In genomic region chr19:46355234-46355990, GRCh38 we compare ENCODE assay signal across 16 cellular contexts. TPM values are rescaled to one million over a fixed set of nuclear protein-coding genes. Genes with fewer than 3 reads are reported as not detected.
DNase-seq lines count a peak whose midpoint lies in the region; ATAC-seq and TF ChIP-seq lines count a peak whose summit lies in the region.
"Had no signal": no experiment of that assay in that cellular context is flagged by ENCODE, and none has a peak within 500 bp of the region (broad histone marks: within the 10 kb centered on the region; RNA-seq: fewer than 3 reads in every experiment).

No MANE protein-coding gene starts in this region.

- H3K27me3 ChIP-seq in MM.1S (replicated peaks; ENCODE audit: insufficient read depth, low read length), result no peaks in the 10 kb centered on the region

- peaks cover 45% of the 10 kb centered on the region for H3K4me1 Mint-ChIP-seq in activated T-cell treated with anti-CD3 and anti-CD28 coated beads, Interleukin-2, amount 50 U/mL, for 4 hours (ENCODE audit: low read depth)
- peaks cover 47% of the 10 kb centered on the region for H3K4me1 Mint-ChIP-seq in activated CD4-positive, alpha-beta memory T cell treated with anti-CD3 and anti-CD28 coated beads, Interleukin-2, amount 10 ng/mL, durations not matched to agents 7 days and 5 days
- H3K4me1 Mint-ChIP-seq in immature natural killer cell, result peaks cover 33 to 92% of the 10 kb centered on the region in 2 donors
- peaks cover 56% of the 10 kb centered on the region for H3K4me1 Mint-ChIP-seq in stimulated activated memory B cell treated with anti-CD40 and anti-IgM and Interleukin-4, amounts not matched to agents 10 μg/mL and 1 μg/mL and 100 μg/mL, for 72 hours

- no peak overlapping the region for H3K4me3 Mint-ChIP-seq in activated T-cell treated with anti-CD3 and anti-CD28 coated beads, Interleukin-2, amount 50 U/mL, for 4 hours
- H3K4me3 Mint-ChIP-seq in activated CD4-positive, alpha-beta memory T cell treated with anti-CD3 and anti-CD28 coated beads, Interleukin-2, amount 10 ng/mL, durations not matched to agents 7 days and 5 days, result no peak overlapping the region
- peak overlapping the region in 3 of 5 donors; percentile 14 to 52 (median 46) for H3K4me3 Mint-ChIP-seq in immature natural killer cell
- peak overlapping the region; percentile 8 for H3K4me3 Mint-ChIP-seq in stimulated activated memory B cell treated with anti-CD40 and anti-IgM and Interleukin-4, amounts not matched to agents 10 μg/mL and 1 μg/mL and 100 μg/mL, for 72 hours
- H3K4me3 Mint-ChIP-seq: dendritic cell treated with granulocyte-macrophage colony-stimulating factor and Interleukin-4, amounts not matched to agents 40 ng/mL and 50 ng/mL, for 4 days; naive B cell had no signal

- H3K9ac ChIP-seq in MM.1S (ENCODE audit: low read length), result no peak overlapping the region
- H3K9ac ChIP-seq: SK-N-SH had no signal

- peaks cover 5% of the 10 kb centered on the region for H3K36me3 ChIP-seq in MM.1S (replicated peaks; ENCODE audit: insufficient read depth, low read length)

- peaks cover 94% of the 10 kb centered on the region for H3K79me2 ChIP-seq in MM.1S (ENCODE audit: low read length)

- H3K4me2 ChIP-seq in MM.1S (ENCODE audit: low read depth, low read length), result no peak overlapping the region
- H3K4me2 ChIP-seq: SK-N-SH had no signal

- H2AFZ ChIP-seq in MM.1S (ENCODE audit: low read length), result no peak overlapping the region

- peak overlapping the region; percentile 54 for H3K27ac Mint-ChIP-seq in activated CD4-positive, alpha-beta memory T cell treated with anti-CD3 and anti-CD28 coated beads, Interleukin-2, amount 10 ng/mL, durations not matched to agents 7 days and 5 days
- H3K27ac Mint-ChIP-seq in immature natural killer cell, result peak overlapping the region in 5 of 6 donors; percentile 28 to 90 (median 87)
- H3K27ac Mint-ChIP-seq in stimulated activated memory B cell treated with anti-CD40 and anti-IgM and Interleukin-4, amounts not matched to agents 10 μg/mL and 1 μg/mL and 100 μg/mL, for 72 hours, result peak overlapping the region; percentile 72
- H3K27ac Mint-ChIP-seq: dendritic cell treated with granulocyte-macrophage colony-stimulating factor and Interleukin-4, amounts not matched to agents 40 ng/mL and 50 ng/mL, for 4 days had no signal

- no peak overlapping the region for H3K4me3 ChIP-seq in MM.1S (ENCODE audit: low read length)
- H3K4me3 ChIP-seq: skin epidermis had no signal

- peaks cover 23% of the 10 kb centered on the region for H3K36me3 Mint-ChIP-seq in activated T-cell treated with anti-CD3 and anti-CD28 coated beads, Interleukin-2, amount 50 U/mL, for 4 hours (ENCODE audit: insufficient read depth)
- H3K36me3 Mint-ChIP-seq in activated CD4-positive, alpha-beta memory T cell treated with anti-CD3 and anti-CD28 coated beads, Interleukin-2, amount 10 ng/mL, durations not matched to agents 7 days and 5 days (ENCODE audit: low read depth), result peaks cover 56% of the 10 kb centered on the region
- H3K36me3 Mint-ChIP-seq in immature natural killer cell, result peaks cover 0 to 29% (median 8%) of the 10 kb centered on the region in 3 donors
- H3K36me3 Mint-ChIP-seq in stimulated activated memory B cell treated with anti-CD40 and anti-IgM and Interleukin-4, amounts not matched to agents 10 μg/mL and 1 μg/mL and 100 μg/mL, for 72 hours, result peaks cover 40% of the 10 kb centered on the region
- H3K36me3 Mint-ChIP-seq: naive B cell had no signal

- H3K9me3 ChIP-seq in MM.1S (replicated peaks; ENCODE audit: insufficient read depth, low read length), result no peaks in the 10 kb centered on the region
- H3K9me3 ChIP-seq: SK-N-SH had no signal

- H3K9me3 Mint-ChIP-seq in activated T-cell treated with anti-CD3 and anti-CD28 coated beads, Interleukin-2, amount 50 U/mL, for 4 hours, result no peaks in the 10 kb centered on the region
- no peaks in the 10 kb centered on the region for H3K9me3 Mint-ChIP-seq in activated CD4-positive, alpha-beta memory T cell treated with anti-CD3 and anti-CD28 coated beads, Interleukin-2, amount 10 ng/mL, durations not matched to agents 7 days and 5 days
- no peaks in the 10 kb centered on the region for H3K9me3 Mint-ChIP-seq in immature natural killer cell
- no peaks in the 10 kb centered on the region for H3K9me3 Mint-ChIP-seq in stimulated activated memory B cell treated with anti-CD40 and anti-IgM and Interleukin-4, amounts not matched to agents 10 μg/mL and 1 μg/mL and 100 μg/mL, for 72 hours
- H3K9me3 Mint-ChIP-seq: dendritic cell treated with granulocyte-macrophage colony-stimulating factor and Interleukin-4, amounts not matched to agents 40 ng/mL and 50 ng/mL, for 4 days; naive B cell had no signal

- no peaks in the 10 kb centered on the region for H3K9me2 ChIP-seq in MM.1S (replicated peaks; ENCODE audit: insufficient read depth, low read length)
- H3K9me2 ChIP-seq: SK-N-SH had no signal

- ATAC-seq in activated T-cell treated with anti-CD3 and anti-CD28 coated beads, Interleukin-2, amount 50 U/mL, for 4 hours, result peak in 1 of 2 donors; percentile 10
- ATAC-seq in stimulated activated memory B cell treated with anti-CD40 and anti-IgM and Interleukin-4, amounts not matched to agents 10 μg/mL and 1 μg/mL and 100 μg/mL, for 72 hours, result peak; percentile 68
- ATAC-seq in GM18502 (IDR thresholded peaks at IDR 0.05; ENCODE audit: poor library complexity, unreplicated experiment), result no peak

- POLR2A ChIA-PET in activated CD4-positive, alpha-beta memory T cell treated with anti-CD3 and anti-CD28 coated beads, Interleukin-2, amount 10 ng/mL, durations not matched to agents 7 days and 5 days (lab: Charles Lee), result interaction anchor here (0.7 kb wide), 1 partner anchor 167 kb away, joined by 3 read pairs; no protein-coding TSS in a partner anchor

- no peaks in the 10 kb centered on the region; the same call in 1 of the 2 replicates for H3F3A ChIP-seq in MM.1S (ENCODE audit: insufficient read depth, low read length)

- H3K27me3 Mint-ChIP-seq in activated T-cell treated with anti-CD3 and anti-CD28 coated beads, Interleukin-2, amount 50 U/mL, for 4 hours (ENCODE audit: low read depth), result no peaks in the 10 kb centered on the region
- H3K27me3 Mint-ChIP-seq in activated CD4-positive, alpha-beta memory T cell treated with anti-CD3 and anti-CD28 coated beads, Interleukin-2, amount 10 ng/mL, durations not matched to agents 7 days and 5 days, result no peaks in the 10 kb centered on the region
- peaks cover 0 to 1% (median 0%) of the 10 kb centered on the region in 3 donors for H3K27me3 Mint-ChIP-seq in immature natural killer cell (ENCODE audit: low read depth in 3 of 3)
- no peaks in the 10 kb centered on the region for H3K27me3 Mint-ChIP-seq in stimulated activated memory B cell treated with anti-CD40 and anti-IgM and Interleukin-4, amounts not matched to agents 10 μg/mL and 1 μg/mL and 100 μg/mL, for 72 hours
- H3K27me3 Mint-ChIP-seq: dendritic cell treated with granulocyte-macrophage colony-stimulating factor and Interleukin-4, amounts not matched to agents 40 ng/mL and 50 ng/mL, for 4 days; naive B cell had no signal

- H4K20me1 ChIP-seq in MM.1S (ENCODE audit: insufficient read depth, low read length), result peaks cover 18% of the 10 kb centered on the region; the same call in 1 of the 2 replicates

- TF ChIP-seq CTCF in MM.1S (IDR thresholded peaks at IDR 0.05; ENCODE audit: low read length), result no peak

- in situ Hi-C loops in ACHN (cut with HindIII; ENCODE audit: low pct_ligation_motif_present, low pct_unique_long_range_greater_than_20kb, low sequenced_read_pairs), result no loop called here

- DNase-seq in activated T-cell treated with anti-CD3 and anti-CD28 coated beads, Interleukin-2, amount 50 U/mL, for 4 hours, result peak; percentile 15
- no peak for DNase-seq in activated T-cell treated with anti-CD3 and anti-CD28 coated beads, Interleukin-2, amount 50 U/mL, for 1 hour
- DNase-seq in activated CD4-positive, alpha-beta memory T cell treated with anti-CD3 and anti-CD28 coated beads, Interleukin-2, amount 10 ng/mL, durations not matched to agents 7 days and 5 days, result peak; percentile 27
- DNase-seq in immature natural killer cell (peak in 1 of 3 donors; percentile 15), MM.1S (no peak), ACHN (no peak)
- DNase-seq: amniotic stem cell; naive B cell; NCI-H2081; NK-92 treated with Interleukin-12 subunit alpha and Interleukin-12 subunit beta, amount 100 ng/mL, for 24 hours; SK-N-SH had no signal

- H3K27ac ChIP-seq in MM.1S (ENCODE audit: low read length), result no peak overlapping the region

- CTCF ChIA-PET in activated CD4-positive, alpha-beta memory T cell treated with anti-CD3 and anti-CD28 coated beads, Interleukin-2, amount 10 ng/mL, durations not matched to agents 7 days and 5 days (lab: Charles Lee), result no interaction called here

- H3K4me1 ChIP-seq in MM.1S (ENCODE audit: low read length), result peaks cover 8% of the 10 kb centered on the region; the same call in 1 of the 2 replicates

RNA-seq across cellular contexts. Expression of gene PPP5C, which starts 8.5 kb away (rescaled TPM):
- total RNA-seq in activated T-cell treated with anti-CD3 and anti-CD28 coated beads, Interleukin-2, amount 50 U/mL, for 4 hours, result 100 to 1,000 TPM; 149 to 154 (median 154) TPM
- total RNA-seq in activated CD4-positive, alpha-beta memory T cell treated with anti-CD3 and anti-CD28 coated beads, Interleukin-2, amount 10 ng/mL, durations not matched to agents 7 days and 5 days, result 10 to 100 TPM; 84.6 to 85.1 TPM
- 10 to 100 TPM; 25.0 to 80.9 (median 63.8) TPM for polyA plus RNA-seq in immature natural killer cell

RNA-seq across cellular contexts. Expression of gene CCDC8, which starts 58.0 kb away (rescaled TPM):
- total RNA-seq in activated T-cell treated with anti-CD3 and anti-CD28 coated beads, Interleukin-2, amount 50 U/mL, for 4 hours, result under 1 TPM in 2 of 3 donors, not detected in 1; 0.05 to 0.08 TPM
- total RNA-seq in activated CD4-positive, alpha-beta memory T cell treated with anti-CD3 and anti-CD28 coated beads, Interleukin-2, amount 10 ng/mL, durations not matched to agents 7 days and 5 days, result not detected
- polyA plus RNA-seq in immature natural killer cell, result not detected

RNA-seq across cellular contexts. Expression of gene HIF3A, which starts 58.6 kb away (rescaled TPM):
- under 1 TPM in 1 of 3 donors, not detected in 2; 0.54 TPM for total RNA-seq in activated T-cell treated with anti-CD3 and anti-CD28 coated beads, Interleukin-2, amount 50 U/mL, for 4 hours
- total RNA-seq in activated CD4-positive, alpha-beta memory T cell treated with anti-CD3 and anti-CD28 coated beads, Interleukin-2, amount 10 ng/mL, durations not matched to agents 7 days and 5 days, result not detected
- polyA plus RNA-seq in immature natural killer cell, result not detected
- total RNA-seq: LHCN-M2 had no signal

Comparison
In these comparisons a context has a peak if more than half of its experiments do, and no peak if none do; other contexts are left out.
1. DNase-seq: peak in activated T-cell treated with anti-CD3 and anti-CD28 coated beads, Interleukin-2, amount 50 U/mL, for 4 hours (single experiment) and activated CD4-positive, alpha-beta memory T cell treated with anti-CD3 and anti-CD28 coated beads, Interleukin-2, amount 10 ng/mL, durations not matched to agents 7 days and 5 days (single experiment); none in activated T-cell treated with anti-CD3 and anti-CD28 coated beads, Interleukin-2, amount 50 U/mL, for 1 hour (single experiment), MM.1S (single experiment) and ACHN (single experiment).
2. H3K4me3 Mint-ChIP-seq: peak in immature natural killer cell (3 of 5) and stimulated activated memory B cell treated with anti-CD40 and anti-IgM and Interleukin-4, amounts not matched to agents 10 μg/mL and 1 μg/mL and 100 μg/mL, for 72 hours (single experiment); none in activated T-cell treated with anti-CD3 and anti-CD28 coated beads, Interleukin-2, amount 50 U/mL, for 4 hours (single experiment) and activated CD4-positive, alpha-beta memory T cell treated with anti-CD3 and anti-CD28 coated beads, Interleukin-2, amount 10 ng/mL, durations not matched to agents 7 days and 5 days (single experiment).
3. Peak in every context shown above with its lines, with median percentiles within 50 percentile points of each other: H3K27ac Mint-ChIP-seq.